ENCODE assay signal across 8 cellular contexts in the genomic region with DNA sequence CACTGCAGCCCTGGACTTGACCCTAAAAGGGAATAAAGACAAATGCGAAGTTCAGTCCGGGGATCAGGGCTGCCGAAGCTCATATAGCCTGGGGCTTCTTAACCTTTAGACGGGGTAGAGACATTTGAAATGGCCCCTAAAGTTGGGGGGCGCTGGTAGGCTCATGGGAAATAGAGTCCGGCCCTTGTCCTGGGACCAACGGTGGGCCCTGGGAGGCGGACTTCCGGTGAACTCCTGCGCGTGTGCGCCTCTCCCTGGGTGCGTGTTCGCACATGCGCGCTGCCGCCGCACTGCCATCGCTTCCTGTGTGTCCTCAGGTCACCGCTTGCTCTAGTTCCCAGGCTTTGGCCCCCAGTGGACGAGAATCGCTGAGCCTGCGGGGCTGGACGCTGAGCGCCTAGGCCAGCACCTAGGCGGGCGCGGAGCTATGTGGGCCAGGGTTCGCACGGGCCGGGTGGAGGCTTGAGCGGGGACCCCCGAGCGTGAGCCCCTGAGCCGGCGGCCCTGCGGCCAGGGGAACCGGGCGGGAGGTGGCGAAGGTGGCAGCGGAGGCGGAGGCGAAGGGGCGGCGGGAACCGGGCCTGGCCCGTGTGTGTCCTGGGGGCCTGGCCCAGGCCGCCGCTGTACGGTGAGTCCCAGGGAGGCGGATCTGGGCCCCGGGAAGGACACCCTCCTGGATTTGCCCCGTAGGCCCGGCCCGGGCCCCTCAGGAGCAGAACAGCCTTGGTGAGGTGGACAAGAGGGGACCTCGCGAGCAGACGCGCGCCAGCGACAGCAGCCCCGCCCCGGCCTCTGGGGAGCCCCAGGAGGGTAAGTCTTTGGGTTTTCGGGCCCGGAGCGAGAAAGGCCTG. TPM values are rescaled to one million over a fixed set of nuclear protein-coding genes. Genes with fewer than 3 reads are reported as not detected.
DNase-seq lines count a peak whose midpoint lies in the region; ATAC-seq lines count a peak whose summit lies in the region.

No MANE protein-coding gene starts in this region.

- H3K4me1 ChIP-seq in HUES64 (ENCODE audit: insufficient read depth, low read length) (no peaks in the 10 kb centered on the region), esophagus (ENCODE audit: control insufficient read depth in 2 of 2, insufficient read depth in 2 of 2, low read length in 1 of 2) (no peaks in the 10 kb centered on the region), mucosa of stomach (ENCODE audit: control insufficient read depth, insufficient read depth, low read length) (no peaks in the 10 kb centered on the region)

- DNase-seq in DMS 273 (lab: John Stamatoyannopoulos, UW; ENCODE audit: unreplicated experiment), result peak; percentile 97
- peak; percentile 97 for DNase-seq in OCI-M1 (lab: John Stamatoyannopoulos, UW)
- peak; percentile 78 for DNase-seq in activated T-cell treated with anti-CD3 and anti-CD28 coated beads, Interleukin-2, amount 50 U/mL, for 1 hour
- peak; percentile 90 for DNase-seq in stimulated activated CD8-positive, alpha-beta memory T cell treated with anti-CD3 and anti-CD28 coated beads, Interleukin-4, amount 100 ng/mL, for 48 hours

- 1% methylated on average over 66 of the region's 66 CpGs for WGBS in HUES64
- WGBS in esophagus, 2 donors, result 1% methylated on average over 65 to 66 of the region's 66 CpGs

- H3K9me3 ChIP-seq in HUES64 (ENCODE audit: insufficient read depth, low read depth, low read length) (no peaks in the 10 kb centered on the region), esophagus (ENCODE audit: control insufficient read depth in 2 of 2, insufficient read depth in 1 of 2, low read depth in 1 of 2, low read length in 1 of 2) (no peaks in the 10 kb centered on the region), mucosa of stomach (ENCODE audit: control insufficient read depth, low read length) (no peaks in the 10 kb centered on the region)

- H3K27me3 ChIP-seq in HUES64 (ENCODE audit: insufficient read depth, low read length) (no peaks in the 10 kb centered on the region), esophagus (ENCODE audit: control insufficient read depth in 1 of 2, insufficient read depth in 2 of 2, low read length in 2 of 2) (no peaks in the 10 kb centered on the region), mucosa of stomach (ENCODE audit: control insufficient read depth, insufficient read depth, low read length) (peaks cover 2% of the 10 kb centered on the region)

- H3K27ac ChIP-seq in HUES64 (ENCODE audit: low read depth, low read length) (peak overlapping the region; percentile 75), esophagus (ENCODE audit: low read depth in 2 of 2, low read length in 1 of 2) (peak overlapping the region; percentile 83 to 87)

- H3K36me3 ChIP-seq in HUES64 (ENCODE audit: insufficient read depth, low read length), result peaks cover 29% of the 10 kb centered on the region
- H3K36me3 ChIP-seq in esophagus (ENCODE audit: control insufficient read depth in 2 of 2, insufficient read depth in 2 of 2, low read length in 1 of 2), result peaks cover 4% of the 10 kb centered on the region in 2 donors
- H3K36me3 ChIP-seq in mucosa of stomach (ENCODE audit: control insufficient read depth, insufficient read depth, low read length), result no peaks in the 10 kb centered on the region

- H3K4me3 ChIP-seq in HUES64 (ENCODE audit: low read length) (peak overlapping the region; percentile 94), esophagus (ENCODE audit: low read depth in 1 of 2, low read length in 2 of 2) (peak overlapping the region; percentile 91 to 96), mucosa of stomach (ENCODE audit: low read length) (peak overlapping the region; percentile 78)

- peak; percentile 87 for ATAC-seq in GM21515 (IDR thresholded peaks at IDR 0.05; ENCODE audit: unreplicated experiment)

- H3K9ac ChIP-seq in HUES64 (ENCODE audit: low read depth, low read length) (peak overlapping the region; percentile 78), mucosa of stomach (ENCODE audit: low read length) (peak overlapping the region; percentile 87)

RNA-seq across cellular contexts. Expression of a gene that starts 23.0 kb away (rescaled TPM):
- 11.6 TPM for polyA plus RNA-seq in HUES64 (2013, experiment 1 of 2)
- polyA plus RNA-seq in HUES64 (2013, experiment 2 of 2), result 12.3 TPM
- 1 to 10 TPM; 7.0 to 7.9 TPM for polyA plus RNA-seq in esophagus

RNA-seq across cellular contexts. Expression of a gene that starts 24.2 kb away (rescaled TPM):
- polyA plus RNA-seq in HUES64 (2013, experiment 1 of 2), result not detected
- 0.44 TPM for polyA plus RNA-seq in HUES64 (2013, experiment 2 of 2)
- polyA plus RNA-seq in esophagus, result under 1 TPM; 0.04 to 0.10 TPM

Comparison
In these comparisons a context has a peak if more than half of its experiments do, and no peak if none do; other contexts are left out.
1. Peak in every context shown above with its lines: DNase-seq, ATAC-seq, H3K4me3 ChIP-seq and H3K27ac ChIP-seq.